ENCODE assay signal across 2 cellular contexts in genomic region chr9:131791532-131792254, GRCh38.
TF ChIP-seq lines count a peak whose summit lies in the region.

No MANE protein-coding gene starts in this region.

TF ChIP-seq in H1, 55 proteins besides CTCF, POLR2A, EP300 and RAD21:
- no peak for TF ChIP-seq SP4 (IDR thresholded peaks at IDR 0.05; ENCODE audit: low read length)
- TF ChIP-seq NRF1 (IDR thresholded peaks at IDR 0.05; ENCODE audit: low read depth, low read length): no peak
- TF ChIP-seq MAFK (IDR thresholded peaks at IDR 0.05; ENCODE audit: low read depth, low read length): no peak
- no peak for TF ChIP-seq CEBPB (IDR thresholded peaks at IDR 0.05; ENCODE audit: low read depth, low read length)
- TF ChIP-seq EGR1 (IDR thresholded peaks at IDR 0.05; ENCODE audit: borderline replicate concordance, low read depth, low read length): no peak
- TF ChIP-seq TBP (IDR thresholded peaks at IDR 0.05; ENCODE audit: low read depth, low read length): no peak
- no peak for TF ChIP-seq SIN3A (conservative IDR thresholded peaks at IDR 0.05 in 1 of 2, IDR thresholded peaks at IDR 0.05 in 1 of 2; ENCODE audit: low read depth in 1 of 2, low read length in 2 of 2)

TF ChIP-seq in HepG2, 621 proteins besides CTCF, POLR2A, EP300 and RAD21:
- TF ChIP-seq MYC (CRISPR knock-in tag; IDR thresholded peaks at IDR 0.05; ENCODE audit: borderline replicate concordance): no peak
- TF ChIP-seq SATB2 (CRISPR knock-in tag; IDR thresholded peaks at IDR 0.05): no peak
- TF ChIP-seq DR1 (CRISPR knock-in tag; IDR thresholded peaks at IDR 0.05): no peak
- no peak for TF ChIP-seq NFKB2 (CRISPR knock-in tag; IDR thresholded peaks at IDR 0.05; ENCODE audit: borderline replicate concordance)
- TF ChIP-seq CEBPG (CRISPR knock-in tag; IDR thresholded peaks at IDR 0.05): no peak
- no peak for TF ChIP-seq GATA4 (IDR thresholded peaks at IDR 0.05; ENCODE audit: borderline replicate concordance, low read depth)
- TF ChIP-seq RFX1 (IDR thresholded peaks at IDR 0.05): no peak
- TF ChIP-seq FOXP1 (IDR thresholded peaks at IDR 0.05): no peak
- no peak for TF ChIP-seq FOXP1 (CRISPR knock-in tag; IDR thresholded peaks at IDR 0.05)
- TF ChIP-seq TAF1 (CRISPR knock-in tag; IDR thresholded peaks at IDR 0.05): no peak
- TF ChIP-seq NFE2L2 (IDR thresholded peaks at IDR 0.05; ENCODE audit: low read length): no peak
- no peak for TF ChIP-seq ZNF616 (CRISPR knock-in tag; IDR thresholded peaks at IDR 0.05; ENCODE audit: low read depth)
- TF ChIP-seq SOX5 (CRISPR knock-in tag; IDR thresholded peaks at IDR 0.05; ENCODE audit: borderline replicate concordance): no peak
- TF ChIP-seq FOXC1 (CRISPR knock-in tag; IDR thresholded peaks at IDR 0.05; ENCODE audit: borderline replicate concordance): no peak
- no peak for TF ChIP-seq HMGA1 (CRISPR knock-in tag; conservative IDR thresholded peaks at IDR 0.05)
- TF ChIP-seq ZNF558 (CRISPR knock-in tag; IDR thresholded peaks at IDR 0.05; ENCODE audit: borderline replicate concordance): no peak
